Comparison of ENCODE assay signal across 16 cellular contexts in genomic region chr20:44200371-44200770, GRCh38. TPM values are rescaled to one million over a fixed set of nuclear protein-coding genes. Genes with fewer than 3 reads are reported as not detected.
"Had no signal": no experiment of that assay in that cellular context is flagged by ENCODE, and none has a peak within 500 bp of the region (broad histone marks: within the 10 kb centered on the region; RNA-seq: fewer than 3 reads in every experiment).

No MANE protein-coding gene starts in this region.

- H3K27me3 Mint-ChIP-seq: activated B cell treated with CpG ODN at 0.5 μM for 24 hours, type B pancreatic cell had no signal

- H3K9me3 Mint-ChIP-seq: activated B cell treated with CpG ODN at 0.5 μM for 24 hours, nephron, type B pancreatic cell had no signal

- H3K4me3 Mint-ChIP-seq: activated B cell treated with CpG ODN at 0.5 μM for 24 hours, nephron, type B pancreatic cell had no signal

- H3K27me3 ChIP-seq: adrenal gland had no signal

- H3K9me3 ChIP-seq: adrenal gland, lower lobe of right lung had no signal

- H3K27ac Mint-ChIP-seq: activated B cell treated with CpG ODN at 0.5 μM for 24 hours, nephron, type B pancreatic cell had no signal

- H3K27ac ChIP-seq: adrenal gland, lower lobe of right lung had no signal

- H3K4me3 ChIP-seq: adrenal gland, coronary artery, lower lobe of right lung had no signal

- DNase-seq: activated B cell treated with CpG ODN at 0.5 μM for 24 hours; activated CD4-positive, alpha-beta T cell treated with anti-CD3 and anti-CD28 coated beads, Interleukin-2, amount 50 U/mL, for 1 hour; activated T-cell treated with anti-CD3 and anti-CD28 coated beads, Interleukin-2, amount 50 U/mL, for 48 hours; adrenal gland; effector CD4-positive, alpha-beta T cell; hippocampal formation; lower lobe of right lung; occipital lobe; substantia nigra; T-helper 2 cell had no signal

RNA-seq across cellular contexts. Expression of gene JPH2, which starts 13.4 kb away (rescaled TPM):
- total RNA-seq: activated B cell treated with CpG ODN at 0.5 μM for 24 hours, endothelial cell of umbilical vein, pulmonary artery endothelial cell had no signal

RNA-seq across cellular contexts. Expression of gene GDAP1L1, which starts 46.7 kb away (rescaled TPM):
- total RNA-seq: activated B cell treated with CpG ODN at 0.5 μM for 24 hours, endothelial cell of umbilical vein, lower lobe of right lung, mucosa of gallbladder, pulmonary artery endothelial cell had no signal
